ENCODE assay signal across 19 cellular contexts in the genomic region with DNA sequence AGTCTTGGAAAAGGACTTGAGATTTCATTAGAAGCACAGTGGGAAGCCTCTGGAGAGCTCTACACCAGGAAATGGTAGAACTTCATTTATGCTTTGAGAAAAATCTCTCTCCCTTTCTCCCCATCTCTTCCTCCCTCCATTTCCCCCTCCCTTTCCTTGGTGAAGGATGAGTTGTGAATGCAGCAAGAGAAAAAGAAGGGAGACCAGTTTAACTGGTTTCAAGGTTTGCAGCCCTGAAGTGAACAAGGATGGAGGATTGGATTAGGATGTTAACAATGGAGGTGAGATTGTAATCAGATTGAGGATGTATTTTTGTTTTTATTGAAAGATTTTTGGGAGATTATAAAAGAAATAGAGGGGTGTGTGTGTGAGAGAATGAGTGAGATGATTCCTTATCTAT.
DNase-seq lines count a peak whose midpoint lies in the region; ATAC-seq and TF ChIP-seq lines count a peak whose summit lies in the region.
"Had no signal": no experiment of that assay in that cellular context is flagged by ENCODE, and none has a peak within 500 bp of the region (broad histone marks: within the 10 kb centered on the region; RNA-seq: fewer than 3 reads in every experiment).

No MANE protein-coding gene starts in this region.

- H3K36me3 Mint-ChIP-seq in Calu3 (ENCODE audit: insufficient read depth, unreplicated experiment) (peaks cover 5% of the 10 kb centered on the region), glutamatergic neuron (ENCODE audit: unreplicated experiment) (no peaks in the 10 kb centered on the region)
- H3K36me3 Mint-ChIP-seq: CD8-positive, alpha-beta T cell had no signal

- no TSS peak for BruUV-seq in Calu3 (replicated peaks; lab: Mats Ljungman, UMichigan)

- CTCF ChIA-PET in Calu3 (lab: Charles Lee) = no interaction called here

- H3K9me3 Mint-ChIP-seq in Calu3 (ENCODE audit: low read depth, unreplicated experiment) (no peaks in the 10 kb centered on the region), glutamatergic neuron (ENCODE audit: unreplicated experiment) (peaks cover 7% of the 10 kb centered on the region)
- H3K9me3 Mint-ChIP-seq: CD8-positive, alpha-beta T cell; HFFc6 had no signal

- H3K27me3 Mint-ChIP-seq in Calu3 (ENCODE audit: unreplicated experiment) = no peaks in the 10 kb centered on the region
- peaks cover 13% of the 10 kb centered on the region for H3K27me3 Mint-ChIP-seq in glutamatergic neuron (ENCODE audit: unreplicated experiment)

- no peak overlapping the region for H3K4me3 Mint-ChIP-seq in Calu3 (ENCODE audit: low read depth, unreplicated experiment)
- peak overlapping the region; percentile 16 for H3K4me3 Mint-ChIP-seq in glutamatergic neuron (ENCODE audit: unreplicated experiment)
- H3K4me3 Mint-ChIP-seq: CD8-positive, alpha-beta T cell; HFFc6; T-helper 17 cell had no signal

- no peaks in the 10 kb centered on the region for H3K36me3 ChIP-seq in MG63
- H3K36me3 ChIP-seq: BLaER1 treated with 17β-estradiol and CSF1 and Interleukin-3, amounts not matched to agents 10 nM and 100 nM; SJSA1 had no signal

- no peak for ATAC-seq in HG02759 (IDR thresholded peaks at IDR 0.05; ENCODE audit: unreplicated experiment)
- ATAC-seq: CD8-positive, alpha-beta T cell; T-helper 17 cell had no signal

- intact Hi-C loops in Calu3 (cut with micrococcal nuclease; ENCODE audit: unreplicated experiment) = no loop called here

- H3K9me3 ChIP-seq in MG63 = no peaks in the 10 kb centered on the region
- H3K9me3 ChIP-seq: BLaER1 treated with 17β-estradiol and CSF1 and Interleukin-3, amounts not matched to agents 10 nM and 100 nM; SJSA1 had no signal

- H3K4me1 Mint-ChIP-seq in Calu3 (ENCODE audit: low read depth, unreplicated experiment) (peaks cover 34% of the 10 kb centered on the region), glutamatergic neuron (ENCODE audit: low read depth, unreplicated experiment) (peaks cover 49% of the 10 kb centered on the region)
- H3K4me1 Mint-ChIP-seq: T-helper 17 cell had no signal

- peak overlapping the region; percentile 77 for H3K27ac Mint-ChIP-seq in Calu3 (ENCODE audit: unreplicated experiment)
- peak overlapping the region; percentile 22 for H3K27ac Mint-ChIP-seq in glutamatergic neuron (ENCODE audit: unreplicated experiment)
- H3K27ac Mint-ChIP-seq: CD8-positive, alpha-beta T cell; HFFc6; T-helper 17 cell had no signal

- no peak overlapping the region for H3K4me3 ChIP-seq in MG63
- H3K4me3 ChIP-seq: BLaER1 treated with 17β-estradiol and CSF1 and Interleukin-3, amounts not matched to agents 10 nM and 100 nM; PC-9; SJSA1 had no signal

- H3K27me3 ChIP-seq in MG63 = no peaks in the 10 kb centered on the region; the same call in 1 of the 2 replicates
- H3K27me3 ChIP-seq: BLaER1 treated with 17β-estradiol and CSF1 and Interleukin-3, amounts not matched to agents 10 nM and 100 nM; SJSA1 had no signal

- peak; percentile 5 for DNase-seq in Calu3
- peak; percentile 56 for DNase-seq in ELF-1 (ENCODE audit: low read depth, low spot score)
- peak; percentile 8 for DNase-seq in NCI-H510A (lab: John Stamatoyannopoulos, UW)
- DNase-seq in glutamatergic neuron = no peak
- DNase-seq in MG63 = no peak
- no peak for DNase-seq in erythroblast (lab: John Stamatoyannopoulos, UW)
- DNase-seq: CD8-positive, alpha-beta T cell; GF-D8; HFFc6; IMR-90; NCI-H1048; NCI-H1436 treated with DMSO at 0.1 percent for 48 hours; NCI-H2029; NCI-H524; PC-9; T-helper 17 cell had no signal

- TF ChIP-seq CTCF in Calu3 (IDR thresholded peaks at IDR 0.05; ENCODE audit: unreplicated experiment) = no peak
- no peak for TF ChIP-seq CTCF in glutamatergic neuron (IDR thresholded peaks at IDR 0.05; ENCODE audit: partially characterized antibody, unreplicated experiment)

- no peak for TF ChIP-seq POLR2A in erythroblast (IDR thresholded peaks at IDR 0.05; ENCODE audit: low read length)

Comparison
In these comparisons a context has a peak if more than half of its experiments do, and no peak if none do; other contexts are left out.
1. DNase-seq: peak in Calu3 (single experiment), ELF-1 (single experiment) and NCI-H510A (single experiment); none in glutamatergic neuron (single experiment), MG63 (single experiment) and erythroblast (0 of 2).